8 cellular contexts compared by ENCODE assay signal in the genomic region with DNA sequence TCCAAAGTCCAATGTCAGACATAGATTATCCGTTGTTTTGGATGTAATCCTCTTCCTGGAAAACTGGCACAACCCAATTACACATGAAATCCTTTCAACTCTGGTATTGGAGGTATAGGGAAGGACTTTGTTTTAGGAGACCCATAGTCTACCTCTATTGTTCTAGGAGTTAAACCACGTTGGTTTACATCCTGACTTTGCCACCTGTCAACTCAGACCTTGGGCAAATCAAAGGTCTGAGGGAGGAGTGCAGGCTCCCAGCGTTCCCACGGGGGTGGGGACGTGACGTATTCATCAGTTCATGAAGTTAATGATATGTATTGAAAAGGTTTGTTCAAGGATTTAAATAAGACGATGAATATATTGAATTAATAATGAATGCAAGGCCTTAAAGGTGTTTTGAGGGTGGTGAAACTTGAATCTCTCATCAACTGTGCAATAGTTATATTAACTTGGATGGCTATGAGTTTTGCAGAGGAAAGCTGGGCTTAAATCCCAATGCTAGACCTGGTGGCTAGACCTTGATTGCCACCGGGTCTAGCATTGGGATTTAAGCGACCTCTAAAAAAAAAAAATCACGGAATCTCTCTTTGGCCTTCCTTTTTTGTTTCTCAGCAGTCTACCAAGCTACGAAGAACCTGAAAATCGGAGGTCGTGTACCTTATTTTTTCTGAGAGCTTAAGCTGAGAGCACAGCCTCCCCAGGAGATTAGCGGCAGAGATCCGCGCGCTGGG. TPM values are rescaled to one million over a fixed set of nuclear protein-coding genes. Genes with fewer than 3 reads are reported as not detected.
DNase-seq lines count a peak whose midpoint lies in the region; ATAC-seq and TF ChIP-seq lines count a peak whose summit lies in the region.

No MANE protein-coding gene starts in this region.

- peak; percentile 40 for DNase-seq in DMS 273 (lab: John Stamatoyannopoulos, UW; ENCODE audit: unreplicated experiment)
- DNase-seq in DMS 273 treated with DMSO at 0.1 percent for 48 hours (lab: John Stamatoyannopoulos, UW), result no peak
- no peak for DNase-seq in PC-3
- DNase-seq in esophagus squamous epithelium (lab: John Stamatoyannopoulos, UW), result no peak
- DNase-seq in NCI-H2081 treated with DMSO at 0.1 percent for 48 hours (lab: John Stamatoyannopoulos, UW), result no peak
- no peak for DNase-seq in NCI-H2029 (lab: John Stamatoyannopoulos, UW)

- H3K9me2 ChIP-seq in PC-3 (replicated peaks; ENCODE audit: low read length), result no peaks in the 10 kb centered on the region

- H3K9ac ChIP-seq in PC-3 (ENCODE audit: low read length), result peak overlapping the region; percentile 38; the same call in 1 of the 2 replicates
- peak overlapping the region; percentile 13 for H3K9ac ChIP-seq in rectal smooth muscle tissue (ENCODE audit: low read length)

- POLR2A ChIA-PET in PC-3 (lab: Charles Lee; ENCODE audit: unreplicated experiment), result interaction anchor here (0.6 kb wide), 1 partner anchor 64 kb away, joined by 3 read pairs; no protein-coding TSS in a partner anchor

- H3K27me3 ChIP-seq in PC-3 (ENCODE audit: low read length) (no peaks in the 10 kb centered on the region), esophagus squamous epithelium (no peaks in the 10 kb centered on the region), rectal smooth muscle tissue (ENCODE audit: control insufficient read depth, insufficient read depth, low read length) (no peaks in the 10 kb centered on the region)

- H3K27ac ChIP-seq in PC-3 (ENCODE audit: low read length), result no peak overlapping the region
- H3K27ac ChIP-seq in esophagus squamous epithelium, result peak overlapping the region; percentile 89 to 97 (median 94)
- H3K27ac ChIP-seq in rectal smooth muscle tissue (ENCODE audit: low read depth, low read length), result peak overlapping the region; percentile 92

- H3K36me3 ChIP-seq in PC-3 (ENCODE audit: low read depth, low read length) (no peaks in the 10 kb centered on the region), esophagus squamous epithelium (no peaks in the 10 kb centered on the region), rectal smooth muscle tissue (ENCODE audit: control insufficient read depth, insufficient read depth, low read length) (no peaks in the 10 kb centered on the region)

- no peak for TF ChIP-seq POLR2A in esophagus squamous epithelium (IDR thresholded peaks at IDR 0.05)

- WGBS in esophagus squamous epithelium, 2 donors, result 29 to 39% methylated on average over 13 to 14 of the region's 17 CpGs

- H2AFZ ChIP-seq in PC-3 (ENCODE audit: low read length), result peak overlapping the region; percentile 87

- H4K20me1 ChIP-seq in PC-3 (ENCODE audit: low read length), result 0 out of 2 replicates have a peak, but pooled peaks cover 6% of the 10 kb centered on the region

- CTCF ChIA-PET in PC-3 (lab: Charles Lee), result interaction anchor here (0.5 kb wide), 1 partner anchor 31 kb away, joined by 9 read pairs; no protein-coding TSS in a partner anchor

- intact Hi-C loops in PC-3 (cut with micrococcal nuclease), result no loop called here
- intact Hi-C loops in esophagus squamous epithelium (cut with DNase I), result no loop called here

- no peaks in the 10 kb centered on the region for H3K9me3 ChIP-seq in PC-3 (ENCODE audit: low read length)
- no peaks in the 10 kb centered on the region for H3K9me3 ChIP-seq in esophagus squamous epithelium

- peaks cover 37% of the 10 kb centered on the region for H3K79me2 ChIP-seq in PC-3 (ENCODE audit: low read length)

- TSS peak; percentile 44 for BruUV-seq in PC-3 (replicated peaks; lab: Mats Ljungman, UMichigan)

- no peaks in the 10 kb centered on the region for H3F3A ChIP-seq in PC-3 (ENCODE audit: low read length, unreplicated experiment)

- ATAC-seq in PC-3 (no peak), HG03196 (IDR thresholded peaks at IDR 0.05; ENCODE audit: unreplicated experiment) (no peak)

- no peak for TF ChIP-seq CTCF in PC-3 (conservative IDR thresholded peaks at IDR 0.05; ENCODE audit: low read depth, low read length)
- TF ChIP-seq CTCF in esophagus squamous epithelium (IDR thresholded peaks at IDR 0.05), result no peak

- H3K4me1 ChIP-seq in PC-3 (ENCODE audit: insufficient read depth, low read length) (peaks cover 8% of the 10 kb centered on the region; the same call in 1 of the 2 replicates), esophagus squamous epithelium (peaks cover 0 to 25% (median 6%) of the 10 kb centered on the region in 3 donors), rectal smooth muscle tissue (ENCODE audit: control insufficient read depth, insufficient read depth, low read length) (no peaks in the 10 kb centered on the region)

- peak overlapping the region; percentile 79 for H3K4me2 ChIP-seq in PC-3 (ENCODE audit: low read length)

- peak overlapping the region; percentile 84 for H3K4me3 ChIP-seq in PC-3 (ENCODE audit: low read length)
- peak overlapping the region; percentile 84 to 99 (median 92) for H3K4me3 ChIP-seq in esophagus squamous epithelium
- peak overlapping the region; percentile 52 for H3K4me3 ChIP-seq in rectal smooth muscle tissue (ENCODE audit: low read length)

RNA-seq across cellular contexts. Expression of gene NF1, which starts 0.7 kb away (rescaled TPM):
- total RNA-seq in PC-3 (2014; rRNA removed), result 16.4 and 27.4 TPM in 2 replicates
- 10 to 100 TPM; 15.6 to 48.4 (median 26.9) TPM for total RNA-seq in esophagus squamous epithelium
